In the genomic region with DNA sequence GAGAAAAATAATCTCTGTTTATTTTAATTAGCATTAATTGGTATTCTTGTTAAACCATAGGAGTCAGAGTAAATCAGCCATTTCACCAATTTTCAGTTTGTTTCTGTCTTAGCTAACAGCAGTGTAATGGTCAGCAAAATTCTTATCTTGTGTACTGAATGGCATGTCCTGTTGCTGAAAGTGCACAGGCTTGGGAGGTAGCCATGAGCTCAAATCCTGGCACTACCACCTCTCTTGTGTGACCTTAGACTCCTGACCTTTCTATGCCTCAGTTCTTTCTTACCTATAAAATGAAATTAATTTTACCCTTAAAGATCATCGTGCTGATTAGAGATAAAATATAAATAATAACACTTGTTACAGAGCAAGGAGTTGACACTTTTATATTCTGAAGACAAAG, we compare ENCODE assay signal across 14 cellular contexts. TPM values are rescaled to one million over a fixed set of nuclear protein-coding genes. Genes with fewer than 3 reads are reported as not detected.
DNase-seq lines count a peak whose midpoint lies in the region; TF ChIP-seq lines count a peak whose summit lies in the region.
"Had no signal": no experiment of that assay in that cellular context is flagged by ENCODE, and none has a peak within 500 bp of the region (broad histone marks: within the 10 kb centered on the region; RNA-seq: fewer than 3 reads in every experiment).

No MANE protein-coding gene starts in this region.

- H3K36me3 ChIP-seq in left ventricle myocardium inferior, result peaks cover 40% of the 10 kb centered on the region
- peaks cover 0 to 57% (median 18%) of the 10 kb centered on the region in 3 donors for H3K36me3 ChIP-seq in tibial artery

- peaks cover 29% of the 10 kb centered on the region for H3K36me3 Mint-ChIP-seq in progenitor cell of endocrine pancreas (ENCODE audit: insufficient read depth)

- H3K27ac ChIP-seq in coronary artery, result peak overlapping the region; percentile 72 to 73
- H3K27ac ChIP-seq in left ventricle myocardium inferior (replicated peaks), result peak overlapping the region; percentile 85
- peak overlapping the region; percentile 64 to 71 for H3K27ac ChIP-seq in tibial artery
- peak overlapping the region in 8 of 59 donors; percentile 11 to 72 (median 30) for H3K27ac ChIP-seq in dorsolateral prefrontal cortex

- no peaks in the 10 kb centered on the region for H3K27me3 ChIP-seq in left ventricle myocardium inferior (ENCODE audit: low read depth)
- no peaks in the 10 kb centered on the region for H3K27me3 ChIP-seq in tibial artery
- no peaks in the 10 kb centered on the region for H3K27me3 ChIP-seq in dorsolateral prefrontal cortex

- TF ChIP-seq CTCF in coronary artery (IDR thresholded peaks at IDR 0.05) (no peak), left ventricle myocardium inferior (IDR thresholded peaks at IDR 0.05; ENCODE audit: borderline replicate concordance) (no peak), progenitor cell of endocrine pancreas (IDR thresholded peaks at IDR 0.05; ENCODE audit: unreplicated experiment) (no peak), tibial artery (IDR thresholded peaks at IDR 0.05) (no peak), dorsolateral prefrontal cortex (IDR thresholded peaks at IDR 0.05 in 54 of 56, conservative IDR thresholded peaks at IDR 0.05 in 2 of 56; ENCODE audit: low read depth in 1 of 56, partially characterized antibody in 56 of 56) (no peak)

- no peak overlapping the region for H3K4me3 Mint-ChIP-seq in progenitor cell of endocrine pancreas (ENCODE audit: low read depth)
- H3K4me3 Mint-ChIP-seq: CD8-positive, alpha-beta memory T cell had no signal

- H3K4me3 ChIP-seq in coronary artery (no peak overlapping the region), left ventricle myocardium inferior (no peak overlapping the region), tibial artery (no peak overlapping the region), dorsolateral prefrontal cortex (no peak overlapping the region)

- H3K27me3 Mint-ChIP-seq in progenitor cell of endocrine pancreas, result no peaks in the 10 kb centered on the region
- H3K27me3 Mint-ChIP-seq: CD8-positive, alpha-beta memory T cell had no signal

- DNase-seq in coronary artery (ENCODE audit: low spot score) (no peak), left ventricle myocardium inferior (peak; percentile 42), progenitor cell of endocrine pancreas (ENCODE audit: low spot score, unreplicated experiment) (no peak), tibial artery (no peak), COR-L47 (lab: John Stamatoyannopoulos, UW) (no peak), dorsolateral prefrontal cortex (no peak), NCI-H1092 (lab: John Stamatoyannopoulos, UW) (no peak)
- DNase-seq: CD8-positive, alpha-beta memory T cell; DMS 273 treated with DMSO at 0.1 percent for 48 hours; KBM-7; NCI-H1105; NCI-H1694 treated with DMSO at 0.1 percent for 48 hours; NCI-H345; NCI-H526 treated with DMSO at 0.1 percent for 48 hours had no signal

- H3K9me3 ChIP-seq in left ventricle myocardium inferior (replicated peaks) (no peaks in the 10 kb centered on the region), tibial artery (no peaks in the 10 kb centered on the region)

- H3K4me1 Mint-ChIP-seq in progenitor cell of endocrine pancreas (ENCODE audit: low read depth), result no peaks in the 10 kb centered on the region

- peaks cover 6% of the 10 kb centered on the region for H3K9me3 Mint-ChIP-seq in progenitor cell of endocrine pancreas (ENCODE audit: low read depth)
- H3K9me3 Mint-ChIP-seq: CD8-positive, alpha-beta memory T cell had no signal

- H3K4me1 ChIP-seq in left ventricle myocardium inferior (peaks cover 87% of the 10 kb centered on the region), tibial artery (peaks cover 0 to 72% (median 40%) of the 10 kb centered on the region in 4 donors)

- intact Hi-C loops in left ventricle myocardium inferior (cut with micrococcal nuclease) (no loop called here), tibial artery (cut with DNase I; ENCODE audit: low total_unique reads) (no loop called here), dorsolateral prefrontal cortex (cut with DNase I) (no loop called here)

- H3K27ac Mint-ChIP-seq in progenitor cell of endocrine pancreas, result peak overlapping the region; percentile 36

RNA-seq across cellular contexts. Expression of a gene that starts 35.8 kb away (rescaled TPM):
- total RNA-seq in left ventricle myocardium inferior (55.6 TPM), progenitor cell of endocrine pancreas (43.8 and 46.9 TPM in 2 replicates), dorsolateral prefrontal cortex (10 to 100 TPM; 21.0 to 55.1 (median 30.6) TPM)

RNA-seq across cellular contexts. Expression of a gene that starts 36.2 kb away (rescaled TPM):
- total RNA-seq in left ventricle myocardium inferior, result 25.4 TPM
- 29.7 and 30.4 TPM in 2 replicates for total RNA-seq in progenitor cell of endocrine pancreas
- total RNA-seq in dorsolateral prefrontal cortex, result 10 to 100 TPM; 17.7 to 59.5 (median 45.5) TPM
